Comparison of ENCODE assay signal across 12 cellular contexts in genomic region chr15:82585072-82585471, GRCh38. TPM values are rescaled to one million over a fixed set of nuclear protein-coding genes. Genes with fewer than 3 reads are reported as not detected.
A peak's percentile ranks its signal among the peaks of the same experiment; 100 is the strongest.
DNase-seq lines count a peak whose midpoint lies in the region; ATAC-seq, FAIRE-seq and TF ChIP-seq lines count a peak whose summit lies in the region.
"Had no signal": no experiment of that assay in that cellular context is flagged by ENCODE, and none has a peak within 500 bp of the region (broad histone marks: within the 10 kb centered on the region; RNA-seq: fewer than 3 reads in every experiment).

No MANE protein-coding gene starts in this region.

- H3K9me3 ChIP-seq in OCI-LY3 (ENCODE audit: insufficient read depth, low read length) (no peaks in the 10 kb centered on the region), pancreas (no peaks in the 10 kb centered on the region)
- H3K9me3 ChIP-seq in CD4-positive, alpha-beta T cell (ENCODE audit: control insufficient read depth, low read length), result no peaks in the 10 kb centered on the region
- H3K9me3 ChIP-seq: heart right ventricle had no signal

- no peak overlapping the region for H3K4me2 ChIP-seq in OCI-LY3 (ENCODE audit: low read length)

- H3K4me1 ChIP-seq in OCI-LY3 (ENCODE audit: low read length) (no peaks in the 10 kb centered on the region), pancreas (no peaks in the 10 kb centered on the region)
- H3K4me1 ChIP-seq: heart right ventricle had no signal

- no peak for TF ChIP-seq POLR2A in GM12891 (IDR thresholded peaks at IDR 0.05; ENCODE audit: low read depth, low read length)

- H3K27me3 ChIP-seq in OCI-LY3 (ENCODE audit: low read depth, low read length) (peaks cover 39% of the 10 kb centered on the region), pancreas (peaks cover 0 to 6% (median 0%) of the 10 kb centered on the region in 4 donors)
- peaks cover 6% of the 10 kb centered on the region for H3K27me3 ChIP-seq in CD4-positive, alpha-beta T cell (ENCODE audit: control insufficient read depth, insufficient read depth, low read length)

- peak; percentile 31 for FAIRE-seq in GM12891 (lab: Jason Lieb, UNC)
- no peak for FAIRE-seq in pancreas (lab: Jason Lieb, UNC)
- FAIRE-seq: GM18507 had no signal

- CTCF ChIA-PET in CD4-positive, alpha-beta T cell (lab: Charles Lee), result no interaction called here

- POLR2A ChIA-PET in CD4-positive, alpha-beta T cell (lab: Charles Lee), result no interaction called here

- WGBS in pancreas, 2 donors, result 46 to 47% methylated on average over 3 of the region's 3 CpGs

- intact Hi-C loops in pancreas (cut with DNase I), result no loop called here
- intact Hi-C loops in CD4-positive, alpha-beta T cell (cut with DNase I, micrococcal nuclease), result no loop called here

- ATAC-seq in pancreas (peak in 3 of 4 donors; percentile 57 to 69 (median 59)), GM18868 (IDR thresholded peaks at IDR 0.05; ENCODE audit: unreplicated experiment) (no peak)
- no peak for ATAC-seq in CD4-positive, alpha-beta T cell (ENCODE audit: poor library complexity)
- ATAC-seq: heart right ventricle had no signal

- DNase-seq in GM12891 (ENCODE audit: insufficient read length, low spot score) (no peak), epithelial cell of proximal tubule (ENCODE audit: low read depth) (no peak), pancreas (no peak), NCI-H82 (lab: John Stamatoyannopoulos, UW) (no peak), DMS53 (lab: John Stamatoyannopoulos, UW) (no peak)
- DNase-seq in CD4-positive, alpha-beta T cell, result no peak
- DNase-seq: heart right ventricle, NCI-H1417, substantia nigra had no signal

- H3K36me3 Mint-ChIP-seq in CD4-positive, alpha-beta T cell (ENCODE audit: low read depth), result no peaks in the 10 kb centered on the region

- H3K27ac ChIP-seq in OCI-LY3 (ENCODE audit: low read length) (no peak overlapping the region), pancreas (no peak overlapping the region)
- H3K27ac ChIP-seq in CD4-positive, alpha-beta T cell (ENCODE audit: low read depth, low read length), result no peak overlapping the region
- H3K27ac ChIP-seq: heart right ventricle had no signal

- no peak overlapping the region for H3K27ac Mint-ChIP-seq in CD4-positive, alpha-beta T cell

- H4K20me1 ChIP-seq in OCI-LY3 (ENCODE audit: insufficient read depth, low read length), result no peaks in the 10 kb centered on the region

- H3K4me3 ChIP-seq in OCI-LY3 (ENCODE audit: low read length) (no peak overlapping the region), epithelial cell of proximal tubule (ENCODE audit: low read depth, low read length) (no peak overlapping the region), pancreas (no peak overlapping the region)
- H3K4me3 ChIP-seq: heart right ventricle had no signal

- no peaks in the 10 kb centered on the region for H3K79me2 ChIP-seq in OCI-LY3 (ENCODE audit: low read length)

- no peak overlapping the region for H2AFZ ChIP-seq in OCI-LY3 (ENCODE audit: low read depth, low read length)

- TF ChIP-seq CTCF in OCI-LY3 (IDR thresholded peaks at IDR 0.05; ENCODE audit: low read depth, low read length) (peak; percentile 20; the same call in 1 of the 2 replicates), epithelial cell of proximal tubule (conservative IDR thresholded peaks at IDR 0.05; ENCODE audit: low read depth, low read length) (peak; percentile 26), pancreas (IDR thresholded peaks at IDR 0.05) (no peak)
- no peak for TF ChIP-seq CTCF in CD4-positive, alpha-beta T cell (IDR thresholded peaks at IDR 0.05)

- H3K27me3 Mint-ChIP-seq in CD4-positive, alpha-beta T cell, result peaks cover 35% of the 10 kb centered on the region

- no peaks in the 10 kb centered on the region for H3K4me1 Mint-ChIP-seq in CD4-positive, alpha-beta T cell (ENCODE audit: low read depth)

- no peak overlapping the region for H3K4me3 Mint-ChIP-seq in CD4-positive, alpha-beta T cell

- H3K9ac ChIP-seq in OCI-LY3 (ENCODE audit: low read length), result no peak overlapping the region

- H3K9me3 Mint-ChIP-seq in CD4-positive, alpha-beta T cell, result no peaks in the 10 kb centered on the region

- H3K36me3 ChIP-seq in OCI-LY3 (replicated peaks; ENCODE audit: low read depth, low read length) (no peaks in the 10 kb centered on the region), pancreas (no peaks in the 10 kb centered on the region)
- H3K36me3 ChIP-seq: heart right ventricle had no signal

TF ChIP-seq in GM12891, 5 proteins besides CTCF, POLR2A, EP300 and RAD21:
- no peak for TF ChIP-seq SPI1 (IDR thresholded peaks at IDR 0.05; ENCODE audit: low read depth, low read length)
- TF ChIP-seq PAX5 (IDR thresholded peaks at IDR 0.05; ENCODE audit: insufficient read depth, low read length, severe bottlenecking), result no peak
- TF ChIP-seq POU2F2 (IDR thresholded peaks at IDR 0.05; ENCODE audit: low read depth, low read length), result no peak
- no peak for TF ChIP-seq POLR2AphosphoS5 (IDR thresholded peaks at IDR 0.05; ENCODE audit: low read depth, low read length)

RNA-seq across cellular contexts. Expression of gene RPS17, which starts 44.8 kb away (rescaled TPM):
- 9,416 TPM for polyA plus RNA-seq in GM12891 (2012; ENCODE audit: low read depth, missing spikeins)
- 4,116 and 4,952 TPM in 2 replicates for total RNA-seq in epithelial cell of proximal tubule
- total RNA-seq in pancreas, result 1,000 to 10,000 TPM in 3 of 6 donors, 100 to 1,000 TPM in 3; 751 to 1,395 (median 1,053) TPM
- polyA plus RNA-seq in pancreas, result 1,000 to 10,000 TPM; 2,122 to 2,243 TPM
- 1,000 to 10,000 TPM; 3,141 to 3,180 TPM for total RNA-seq in CD4-positive, alpha-beta T cell

Comparison
In these comparisons a context has a peak if more than half of its experiments do, and no peak if none do; other contexts are left out.
1. CTCF ChIP-seq: peak in OCI-LY3 (single experiment) and epithelial cell of proximal tubule (single experiment); none in pancreas (0 of 4) and CD4-positive, alpha-beta T cell (single experiment).
2. ATAC-seq: peak in pancreas (3 of 4); none in GM18868 (single experiment) and CD4-positive, alpha-beta T cell (single experiment).